ENCODE assay signal across 25 cellular contexts in the genomic region with DNA sequence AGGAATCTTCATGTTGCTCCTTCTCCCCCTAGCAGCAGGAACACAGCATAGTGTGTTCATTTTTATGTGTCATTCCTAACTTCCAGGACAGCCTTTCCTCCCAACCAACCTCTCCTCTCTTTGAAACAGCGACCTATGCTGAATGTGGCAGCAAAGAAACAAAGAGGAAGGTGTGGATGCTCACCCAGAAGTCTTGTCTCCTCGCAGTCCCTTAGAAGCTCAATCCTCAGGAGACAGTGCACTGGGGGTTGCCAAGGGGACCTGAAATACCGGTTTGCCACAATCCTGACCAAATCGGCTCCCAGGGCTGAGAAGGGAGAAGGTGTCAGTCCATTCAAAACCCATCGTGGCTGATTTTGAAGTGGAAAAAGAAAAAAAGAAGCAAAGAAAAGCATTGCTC. TPM values are rescaled to one million over a fixed set of nuclear protein-coding genes. Genes with fewer than 3 reads are reported as not detected.
"Had no signal": no experiment of that assay in that cellular context is flagged by ENCODE, and none has a peak within 500 bp of the region (broad histone marks: within the 10 kb centered on the region; RNA-seq: fewer than 3 reads in every experiment).

No MANE protein-coding gene starts in this region.

- H3K27ac ChIP-seq: brain microvascular endothelial cell, ovary, psoas muscle, right atrium auricular region, spleen, thoracic aorta, upper lobe of left lung had no signal

- H3K9me3 ChIP-seq: ovary, psoas muscle, right atrium auricular region, thoracic aorta, upper lobe of left lung had no signal

- ATAC-seq: activated CD8-positive, alpha-beta memory T cell treated with anti-CD3 and anti-CD28 coated beads, Interleukin-2, amount 10 ng/mL, durations not matched to agents 7 days and 5 days; activated naive CD8-positive, alpha-beta T cell treated with anti-CD3 and anti-CD28 coated beads, Interleukin-2, amount 50 U/mL, for 24 hours; effector memory CD8-positive, alpha-beta T cell; left ventricle myocardium superior; natural killer cell; psoas muscle had no signal

- H3K4me3 ChIP-seq: ovary, psoas muscle, right atrium auricular region, spleen, thoracic aorta, upper lobe of left lung had no signal

- DNase-seq: activated CD4-positive, alpha-beta memory T cell treated with anti-CD3 and anti-CD28 coated beads, Interleukin-2, amount 10 ng/mL, durations not matched to agents 7 days and 5 days; activated CD4-positive, alpha-beta T cell treated with anti-CD3 and anti-CD28 coated beads for 48 hours; activated CD8-positive, alpha-beta memory T cell treated with anti-CD3 and anti-CD28 coated beads, Interleukin-2, amount 10 ng/mL, durations not matched to agents 7 days and 5 days; activated effector memory CD4-positive, alpha-beta T cell treated with anti-CD3 and anti-CD28 coated beads, Interleukin-2, amount 50 U/mL, for 16 hours; activated naive CD4-positive, alpha-beta T cell treated with anti-CD3 and anti-CD28 coated beads, Interleukin-2, amount 50 U/mL, for 16 hours; activated naive CD8-positive, alpha-beta T cell treated with anti-CD3 and anti-CD28 coated beads, Interleukin-2, amount 50 U/mL, for 24 hours; activated T-cell treated with anti-CD3 and anti-CD28 coated beads for 4 hours; anterior cingulate cortex; brain microvascular endothelial cell; effector memory CD8-positive, alpha-beta T cell; foreskin fibroblast; left ventricle myocardium superior; mammary epithelial cell; midbrain; natural killer cell; ovary; psoas muscle; spleen; stimulated activated CD4-positive, alpha-beta T cell treated with anti-CD3 and anti-CD28 coated beads, Interleukin-4, amount 100 ng/mL, for 24 hours; stimulated activated naive CD4-positive, alpha-beta T cell treated with Interleukin-2 at 50 U/mL for 16 hours; T-helper 9 cell; upper lobe of left lung had no signal

- H3K36me3 ChIP-seq: brain microvascular endothelial cell, ovary, right atrium auricular region, spleen, thoracic aorta, upper lobe of left lung had no signal

- H3K4me1 ChIP-seq: psoas muscle, right atrium auricular region, spleen, upper lobe of left lung had no signal

- H3K27me3 ChIP-seq: brain microvascular endothelial cell, ovary, right atrium auricular region, spleen, upper lobe of left lung had no signal

RNA-seq across cellular contexts. Expression of a gene that starts 30.2 kb away (rescaled TPM):
- total RNA-seq: activated CD4-positive, alpha-beta memory T cell treated with anti-CD3 and anti-CD28 coated beads, Interleukin-2, amount 10 ng/mL, durations not matched to agents 7 days and 5 days; activated CD8-positive, alpha-beta memory T cell treated with anti-CD3 and anti-CD28 coated beads, Interleukin-2, amount 10 ng/mL, durations not matched to agents 7 days and 5 days; T-helper 1 cell treated with Interleukin-12 subunit alpha and Interleukin-12 subunit beta and Interleukin-4 antibody, amounts not matched to agents 30 ng/mL and 1 ng/mL, for 36 hours had no signal
